ENCODE assay signal across 10 cellular contexts in the genomic region with DNA sequence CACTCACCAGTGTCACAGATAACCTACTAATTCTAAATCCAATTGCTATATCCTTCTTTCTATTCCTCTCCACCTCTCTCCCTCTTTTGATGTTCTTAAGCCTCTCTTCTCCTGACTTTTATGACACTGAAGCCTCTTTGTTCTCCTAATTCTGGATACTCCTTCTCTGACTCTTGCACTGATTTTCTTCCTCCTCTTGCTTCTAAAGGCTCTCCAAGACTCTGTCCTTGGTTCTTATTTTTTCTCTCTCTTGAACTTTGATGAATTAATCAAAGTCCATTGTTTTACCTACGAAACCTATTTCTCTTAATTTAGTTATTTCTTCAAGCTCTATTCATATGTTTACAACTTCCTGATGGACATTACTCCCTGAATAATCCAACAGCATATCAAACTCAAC.
"Had no signal": no experiment of that assay in that cellular context is flagged by ENCODE, and none has a peak within 500 bp of the region (broad histone marks: within the 10 kb centered on the region; RNA-seq: fewer than 3 reads in every experiment).

No MANE protein-coding gene starts in this region.

- H3K27ac ChIP-seq: GM23248 had no signal

- H3K9ac ChIP-seq: GM23248 had no signal

- H3K4me2 ChIP-seq: GM23338 had no signal

- H3K4me3 Mint-ChIP-seq: GM23338, H9, HFFc6 had no signal

- H3K4me1 ChIP-seq: HAP-1 had no signal

- DNase-seq: GM23248, GOT3, H7, H9, HCEC 1CT, HFFc6 had no signal

- H3K4me1 Mint-ChIP-seq: GM23338, H9 had no signal

- H3K27ac Mint-ChIP-seq: GM23338, H9, HFFc6 had no signal

- H3K9me3 ChIP-seq: HAP-1 had no signal

- H2AFZ ChIP-seq: GM23248, GM23338 had no signal

- FAIRE-seq: H1, H54 had no signal

- H3K4me3 ChIP-seq: GM23248, GM23338, HAP-1 had no signal

- H3K36me3 ChIP-seq: HAP-1 had no signal
